Comparison of ENCODE assay signal across 1 cellular context in the genomic region with DNA sequence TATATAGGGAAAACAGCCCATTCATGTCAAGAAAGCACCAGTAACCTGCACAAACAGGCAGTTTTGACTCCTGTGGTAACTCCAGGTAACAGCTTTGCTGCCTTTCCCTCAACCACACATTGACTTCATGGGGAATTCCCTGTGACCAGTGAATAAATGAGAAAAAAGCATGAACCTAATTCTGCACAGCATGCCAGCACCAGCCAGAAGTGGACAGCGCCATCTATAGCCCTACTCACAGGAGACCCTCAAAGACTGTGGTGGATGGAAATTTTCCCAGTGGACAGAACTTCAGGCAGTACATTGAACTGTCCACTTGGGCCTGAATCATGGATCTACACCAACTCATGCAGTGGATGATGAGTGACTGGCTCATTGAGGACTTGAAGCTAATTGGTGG.
TF ChIP-seq lines count a peak whose summit lies in the region.

No MANE protein-coding gene starts in this region.

TF ChIP-seq in HepG2, 621 proteins besides CTCF, POLR2A, EP300 and RAD21 (continued from another document):
- TF ChIP-seq, protein P1, sequence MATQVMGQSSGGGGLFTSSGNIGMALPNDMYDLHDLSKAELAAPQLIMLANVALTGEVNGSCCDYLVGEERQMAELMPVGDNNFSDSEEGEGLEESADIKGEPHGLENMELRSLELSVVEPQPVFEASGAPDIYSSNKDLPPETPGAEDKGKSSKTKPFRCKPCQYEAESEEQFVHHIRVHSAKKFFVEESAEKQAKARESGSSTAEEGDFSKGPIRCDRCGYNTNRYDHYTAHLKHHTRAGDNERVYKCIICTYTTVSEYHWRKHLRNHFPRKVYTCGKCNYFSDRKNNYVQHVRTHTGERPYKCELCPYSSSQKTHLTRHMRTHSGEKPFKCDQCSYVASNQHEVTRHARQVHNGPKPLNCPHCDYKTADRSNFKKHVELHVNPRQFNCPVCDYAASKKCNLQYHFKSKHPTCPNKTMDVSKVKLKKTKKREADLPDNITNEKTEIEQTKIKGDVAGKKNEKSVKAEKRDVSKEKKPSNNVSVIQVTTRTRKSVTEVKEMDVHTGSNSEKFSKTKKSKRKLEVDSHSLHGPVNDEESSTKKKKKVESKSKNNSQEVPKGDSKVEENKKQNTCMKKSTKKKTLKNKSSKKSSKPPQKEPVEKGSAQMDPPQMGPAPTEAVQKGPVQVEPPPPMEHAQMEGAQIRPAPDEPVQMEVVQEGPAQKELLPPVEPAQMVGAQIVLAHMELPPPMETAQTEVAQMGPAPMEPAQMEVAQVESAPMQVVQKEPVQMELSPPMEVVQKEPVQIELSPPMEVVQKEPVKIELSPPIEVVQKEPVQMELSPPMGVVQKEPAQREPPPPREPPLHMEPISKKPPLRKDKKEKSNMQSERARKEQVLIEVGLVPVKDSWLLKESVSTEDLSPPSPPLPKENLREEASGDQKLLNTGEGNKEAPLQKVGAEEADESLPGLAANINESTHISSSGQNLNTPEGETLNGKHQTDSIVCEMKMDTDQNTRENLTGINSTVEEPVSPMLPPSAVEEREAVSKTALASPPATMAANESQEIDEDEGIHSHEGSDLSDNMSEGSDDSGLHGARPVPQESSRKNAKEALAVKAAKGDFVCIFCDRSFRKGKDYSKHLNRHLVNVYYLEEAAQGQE (IDR thresholded peaks at IDR 0.05; ENCODE audit: borderline replicate concordance in 1 of 2, low read depth in 1 of 2, low read length in 2 of 2), result peak; percentile 30 to 88
- peak; percentile 51 for TF ChIP-seq STAG1 (CRISPR knock-in tag; IDR thresholded peaks at IDR 0.05)
